In the genomic region with DNA sequence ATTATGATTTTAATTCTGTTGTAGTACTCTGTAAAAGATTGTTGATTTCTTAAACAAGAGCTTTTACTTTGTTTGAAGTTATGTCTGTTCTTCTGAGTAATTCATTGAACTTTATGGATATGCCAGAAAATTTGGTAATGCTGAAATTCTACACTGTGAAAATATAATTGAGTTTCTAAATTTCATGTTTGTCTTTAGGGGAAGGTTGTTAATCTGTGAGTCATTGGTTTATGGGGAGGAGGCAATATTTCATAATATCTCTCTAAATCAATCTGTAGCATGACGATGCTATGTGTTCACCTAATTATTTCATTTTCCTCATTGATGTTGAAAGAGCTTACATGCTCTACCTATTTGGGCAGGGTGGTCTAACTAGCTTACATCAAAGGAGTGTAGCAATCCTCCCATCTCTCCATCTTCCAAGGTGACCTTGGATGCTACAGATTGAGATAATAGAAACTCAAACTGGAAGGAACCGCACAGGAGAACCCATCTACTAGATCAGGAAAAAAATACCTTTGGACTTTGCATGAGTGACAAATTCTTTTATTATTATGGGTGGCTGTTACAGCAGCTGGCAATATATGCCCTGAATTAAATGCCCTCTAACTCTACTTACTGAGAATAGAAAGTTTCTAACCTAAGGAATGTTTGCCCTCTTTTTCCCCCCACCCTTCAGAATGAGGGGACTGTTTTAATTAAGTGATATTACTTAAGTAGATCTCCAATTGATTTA, we compare ENCODE assay signal across 20 cellular contexts. TPM values are rescaled to one million over a fixed set of nuclear protein-coding genes. Genes with fewer than 3 reads are reported as not detected.
A peak's percentile ranks its signal among the peaks of the same experiment; 100 is the strongest.
DNase-seq lines count a peak whose midpoint lies in the region; ATAC-seq and TF ChIP-seq lines count a peak whose summit lies in the region.
"Had no signal": no experiment of that assay in that cellular context is flagged by ENCODE, and none has a peak within 500 bp of the region (broad histone marks: within the 10 kb centered on the region; RNA-seq: fewer than 3 reads in every experiment).

No MANE protein-coding gene starts in this region.

- TF ChIP-seq CTCF in AG09309 (IDR thresholded peaks at IDR 0.05; ENCODE audit: control insufficient read depth, insufficient read depth, low read depth, low read length, missing control alignments) (no peak), IMR-90 (conservative IDR thresholded peaks at IDR 0.05; ENCODE audit: low read depth, low read length) (no peak), mammary epithelial cell (conservative IDR thresholded peaks at IDR 0.05 in 1 of 2, IDR thresholded peaks at IDR 0.05 in 1 of 2; ENCODE audit: extremely low read depth in 1 of 2, insufficient read depth in 1 of 2, low read depth in 1 of 2, low read length in 2 of 2) (no peak), foreskin keratinocyte (conservative IDR thresholded peaks at IDR 0.05) (no peak), sigmoid colon (IDR thresholded peaks at IDR 0.05) (no peak)

- no peak overlapping the region for H2BK15ac ChIP-seq in IMR-90 (ENCODE audit: low read depth, low read length)

- POLR2A ChIA-PET in IMR-90 (lab: Charles Lee; ENCODE audit: unreplicated experiment) = no interaction called here

- H3K14ac ChIP-seq in IMR-90 (replicated peaks; ENCODE audit: low read depth, low read length) = no peak overlapping the region

- peak; percentile 45 for DNase-seq in AG09309 (ENCODE audit: low read depth)
- peak; percentile 7 for DNase-seq in IMR-90
- peak; percentile 55 for DNase-seq in mammary epithelial cell
- peak; percentile 4 to 47 for DNase-seq in foreskin keratinocyte
- DNase-seq in DMS53 (lab: John Stamatoyannopoulos, UW) = no peak
- DNase-seq in mucosa of gallbladder (ENCODE audit: low spot score) = no peak
- DNase-seq in sigmoid colon = no peak
- DNase-seq: activated CD4-positive, alpha-beta T cell treated with anti-CD3 and anti-CD28 coated beads for 4 hours; CD4-positive, alpha-beta memory T cell; naive thymus-derived CD8-positive, alpha-beta T cell; NCI-H2171; NCI-H526 treated with DMSO at 0.1 percent for 48 hours; OCI-M1; stimulated activated CD4-positive, alpha-beta T cell treated with anti-CD3 and anti-CD28 coated beads, Interleukin-1b, Interleukin-23, amount 100 ng/mL, for 48 hours; stimulated activated naive B cell treated with anti-CD40 and anti-IgM and Interleukin-4, amounts not matched to agents 10 μg/mL and 1 μg/mL and 100 μg/mL, for 72 hours had no signal

- H3K9ac ChIP-seq in IMR-90 (ENCODE audit: low read depth, low read length) (no peak overlapping the region), mammary epithelial cell (ENCODE audit: insufficient read depth, low read length) (no peak overlapping the region)
- H3K9ac ChIP-seq: parathyroid adenoma had no signal

- H2BK120ac ChIP-seq in IMR-90 (ENCODE audit: low read depth, low read length) = no peak overlapping the region

- no peaks in the 10 kb centered on the region for H3K9me1 ChIP-seq in IMR-90 (ENCODE audit: insufficient read depth, low read length)

- no peak overlapping the region for H2AK9ac ChIP-seq in IMR-90 (replicated peaks; ENCODE audit: low read depth, low read length, poor library complexity)

- no peak overlapping the region for H3K23ac ChIP-seq in IMR-90 (ENCODE audit: low read depth, low read length)

- no peak overlapping the region for H4K5ac ChIP-seq in IMR-90 (ENCODE audit: low read depth, low read length)

- CTCF ChIA-PET in IMR-90 (lab: Yijun Ruan, JAX) (interaction anchor here (0.9 kb wide), 1 partner anchor 235 kb away, joined by 3 read pairs; no protein-coding TSS in a partner anchor), mammary epithelial cell (lab: Charles Lee; ENCODE audit: low non-redundant PET) (no interaction called here)

- H3K79me1 ChIP-seq in IMR-90 (ENCODE audit: low read depth in 1 of 2, low read length in 2 of 2) = no peaks in the 10 kb centered on the region

- H3K79me2 ChIP-seq in mammary epithelial cell (ENCODE audit: insufficient read depth, low read length) = no peaks in the 10 kb centered on the region
- H3K79me2 ChIP-seq: parathyroid adenoma had no signal

- 0 out of 2 replicates have a peak, but pooled peaks cover 1% of the 10 kb centered on the region for H3K4me1 ChIP-seq in IMR-90 (ENCODE audit: control insufficient read depth, insufficient read depth, low read length)
- H3K4me1 ChIP-seq in mammary epithelial cell (ENCODE audit: insufficient read depth, low read length) = no peaks in the 10 kb centered on the region
- H3K4me1 ChIP-seq in foreskin keratinocyte = no peaks in the 10 kb centered on the region
- H3K4me1 ChIP-seq in sigmoid colon = no peaks in the 10 kb centered on the region
- H3K4me1 ChIP-seq: gastroesophageal sphincter, parathyroid adenoma had no signal

- no peaks in the 10 kb centered on the region for H3K9me3 ChIP-seq in IMR-90 (ENCODE audit: control insufficient read depth, insufficient read depth, low read length)
- no peaks in the 10 kb centered on the region for H3K9me3 ChIP-seq in mammary epithelial cell (replicated peaks; ENCODE audit: insufficient read depth, low read length)
- no peaks in the 10 kb centered on the region for H3K9me3 ChIP-seq in sigmoid colon
- H3K9me3 ChIP-seq: gastroesophageal sphincter had no signal

- no peak for TF ChIP-seq EP300 in sigmoid colon (IDR thresholded peaks at IDR 0.05)

- H3K27me3 ChIP-seq in IMR-90 (ENCODE audit: control insufficient read depth, insufficient read depth, low read length) (no peaks in the 10 kb centered on the region), mammary epithelial cell (ENCODE audit: insufficient read depth, low read length) (no peaks in the 10 kb centered on the region), foreskin keratinocyte (no peaks in the 10 kb centered on the region), sigmoid colon (no peaks in the 10 kb centered on the region)
- H3K27me3 ChIP-seq: gastroesophageal sphincter had no signal

- H3K4me3 ChIP-seq in AG09309 (ENCODE audit: control insufficient read depth, low read depth, low read length) (no peak overlapping the region), IMR-90 (ENCODE audit: insufficient read depth, low read depth, low read length) (no peak overlapping the region), mammary epithelial cell (replicated peaks in 1 of 3; ENCODE audit: insufficient read depth in 1 of 3, low read depth in 2 of 3, low read length in 3 of 3) (no peak overlapping the region), sigmoid colon (no peak overlapping the region)
- H3K4me3 ChIP-seq: coronary artery, gastroesophageal sphincter had no signal

- dilution Hi-C loops in IMR-90 (cut with HindIII; ENCODE audit: low sequenced_read_pairs, unreplicated experiment) = no loop called here
- dilution Hi-C loops in mammary epithelial cell (cut with HindIII; ENCODE audit: low sequenced_read_pairs) = no loop called here

- no peak overlapping the region for H4K8ac ChIP-seq in IMR-90 (ENCODE audit: low read depth in 2 of 2, low read length in 2 of 2)

- no peak overlapping the region for H3K18ac ChIP-seq in IMR-90 (ENCODE audit: low read depth, low read length)

- intact Hi-C loops in IMR-90 (cut with micrococcal nuclease) = no loop called here
- intact Hi-C loops in mammary epithelial cell (cut with micrococcal nuclease) = no loop called here
- intact Hi-C loops in sigmoid colon (cut with DNase I) = no loop called here

- H2AK5ac ChIP-seq in IMR-90 (ENCODE audit: low read depth, low read length) = no peak overlapping the region

- H4K91ac ChIP-seq in IMR-90 (ENCODE audit: insufficient read depth, low read depth, low read length) = no peak overlapping the region

- no CpG with 5 or more reads among the region's 2 CpGs for WGBS in IMR-90 (ENCODE audit: extremely low coverage in 2 of 2, insufficient read length in 1 of 2), 2 experiments
- WGBS in mammary epithelial cell (ENCODE audit: low coverage, missing lambda C conversion rate) = 56% methylated on average over 2 of the region's 2 CpGs
- WGBS in sigmoid colon, 2 donors = 33 to 71% methylated on average over 2 of the region's 2 CpGs

- TF ChIP-seq POLR2A in IMR-90 (IDR thresholded peaks at IDR 0.05; ENCODE audit: low read depth, low read length) (no peak), sigmoid colon (IDR thresholded peaks at IDR 0.05) (no peak)

- H2AFZ ChIP-seq in IMR-90 (replicated peaks; ENCODE audit: low read length, poor library complexity) (no peak overlapping the region), mammary epithelial cell (ENCODE audit: low read depth, low read length) (no peak overlapping the region)
- H2AFZ ChIP-seq: parathyroid adenoma had no signal

- H3K4me2 ChIP-seq in IMR-90 (ENCODE audit: low read depth, low read length) = no peak overlapping the region
- no peak overlapping the region for H3K4me2 ChIP-seq in mammary epithelial cell (ENCODE audit: insufficient read depth, low read depth, low read length)

- ATAC-seq in IMR-90 (ENCODE audit: low read depth) = peak; percentile 14
- peak; percentile 66 for ATAC-seq in foreskin keratinocyte
- no peak for ATAC-seq in GM21619 (IDR thresholded peaks at IDR 0.05; ENCODE audit: unreplicated experiment)
- ATAC-seq: gastroesophageal sphincter; HCT116; naive thymus-derived CD8-positive, alpha-beta T cell; stimulated activated naive B cell treated with anti-CD40 and anti-IgM and Interleukin-4, amounts not matched to agents 10 μg/mL and 1 μg/mL and 100 μg/mL, for 72 hours had no signal

- TF ChIP-seq RAD21 in IMR-90 (IDR thresholded peaks at IDR 0.05; ENCODE audit: low read length) = no peak

- no peak overlapping the region for H3K4ac ChIP-seq in IMR-90 (ENCODE audit: low read depth, low read length)

- H3K56ac ChIP-seq in IMR-90 (ENCODE audit: extremely low read depth, insufficient read depth, low read length) = no peak overlapping the region

- H3K27ac ChIP-seq in IMR-90 (ENCODE audit: insufficient read depth, low read length) (no peak overlapping the region), mammary epithelial cell (ENCODE audit: insufficient read depth, low read depth, low read length) (no peak overlapping the region), foreskin keratinocyte (no peak overlapping the region), sigmoid colon (no peak overlapping the region)
- H3K27ac ChIP-seq: coronary artery, gastroesophageal sphincter, parathyroid adenoma had no signal

- no peaks in the 10 kb centered on the region for H4K20me1 ChIP-seq in IMR-90 (ENCODE audit: insufficient read depth, low read length)
- H4K20me1 ChIP-seq in mammary epithelial cell (ENCODE audit: insufficient read depth, low read length) = no peaks in the 10 kb centered on the region

- H2BK20ac ChIP-seq in IMR-90 (ENCODE audit: low read depth, low read length) = no peak overlapping the region

- in situ Hi-C loops in IMR-90 (cut with MboI; ENCODE audit: low sequenced_read_pairs) = no loop called here
- in situ Hi-C loops in mammary epithelial cell (cut with MboI; ENCODE audit: low sequenced_read_pairs in 2 of 2) = no loop called here

- no TSS peak for BruUV-seq in IMR-90 (replicated peaks; lab: Mats Ljungman, UMichigan)
- BruUV-seq in mammary epithelial cell (replicated peaks; lab: Mats Ljungman, UMichigan) = no TSS peak

- H3K36me3 ChIP-seq in IMR-90 (ENCODE audit: control insufficient read depth, insufficient read depth, low read length) (no peaks in the 10 kb centered on the region), mammary epithelial cell (ENCODE audit: insufficient read depth, low read length) (no peaks in the 10 kb centered on the region), sigmoid colon (no peaks in the 10 kb centered on the region)
- H3K36me3 ChIP-seq: gastroesophageal sphincter had no signal

- no peak overlapping the region for H2BK5ac ChIP-seq in IMR-90 (ENCODE audit: low read depth, low read length, poor library complexity, severe bottlenecking)

RNA-seq across cellular contexts. Expression of a gene that starts 8.4 kb away (rescaled TPM):
- 24.9 and 40.8 TPM in 2 replicates for total RNA-seq in IMR-90 (2012; rRNA removed)
- 6.7 and 9.0 TPM in 2 replicates for polyA plus RNA-seq in IMR-90 (2012; rRNA removed)
- 0.88 and 3.8 TPM in 2 replicates for polyA plus RNA-seq in IMR-90 (2012; cell fraction: cytosol; rRNA removed)
- polyA plus RNA-seq in IMR-90 (2012; cell fraction: nucleus; rRNA removed; ENCODE audit: low replicate concordance) = 2.5 and 11.4 TPM in 2 replicates
- total RNA-seq in mammary epithelial cell = 10 to 100 TPM; 35.5 to 62.8 TPM
- polyA plus RNA-seq in mammary epithelial cell = 11.1 TPM
- polyA minus RNA-seq in mammary epithelial cell = 62.3 TPM
- total RNA-seq in foreskin keratinocyte = 19.6 and 20.3 TPM in 2 replicates
- polyA plus RNA-seq in foreskin keratinocyte = 4.7 and 5.4 TPM in 2 replicates
- 52.3 TPM for total RNA-seq in mucosa of gallbladder
- 10 to 100 TPM; 43.8 to 80.9 (median 52.0) TPM for total RNA-seq in sigmoid colon
- polyA plus RNA-seq in sigmoid colon = 10 to 100 TPM in 2 of 3 donors, 1 to 10 TPM in 1; 9.6 to 12.1 (median 10.2) TPM

Comparison
In these comparisons a context has a peak if more than half of its experiments do, and no peak if none do; other contexts are left out.
1. DNase-seq: peak in AG09309 (single experiment), IMR-90 (single experiment), mammary epithelial cell (single experiment) and foreskin keratinocyte (2 of 2); none in DMS53 (single experiment), mucosa of gallbladder (single experiment) and sigmoid colon (single experiment).